ENCODE assay signal across 1 cellular context in the genomic region with DNA sequence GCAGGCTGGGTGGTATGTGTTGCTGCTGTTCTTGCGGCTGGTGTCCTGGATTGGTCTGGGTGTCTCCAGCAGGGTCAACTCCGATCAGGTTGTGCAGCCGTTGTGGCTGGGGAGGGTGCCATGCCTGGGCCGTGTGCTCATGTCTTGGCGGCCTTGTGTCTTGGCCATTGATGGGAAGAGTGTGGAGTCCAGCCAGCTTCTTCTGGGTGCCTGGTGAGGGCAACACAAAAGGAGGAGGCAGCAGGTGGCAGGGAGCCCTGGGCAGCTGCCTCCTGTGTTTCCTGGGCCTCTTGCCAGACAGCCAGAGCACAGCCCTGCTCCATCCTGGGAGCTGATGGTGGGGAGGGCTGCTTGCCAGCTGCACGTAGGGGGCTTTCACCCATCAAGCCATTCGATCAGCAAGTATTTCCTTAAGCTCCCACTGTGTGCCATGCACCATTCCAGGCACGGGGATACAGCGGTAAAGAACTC.
TF ChIP-seq lines count a peak whose summit lies in the region.

No MANE protein-coding gene starts in this region.

TF ChIP-seq in WTC11, 78 proteins besides CTCF, POLR2A, EP300 and RAD21 (continued from another document):
- TF ChIP-seq, protein P1, sequence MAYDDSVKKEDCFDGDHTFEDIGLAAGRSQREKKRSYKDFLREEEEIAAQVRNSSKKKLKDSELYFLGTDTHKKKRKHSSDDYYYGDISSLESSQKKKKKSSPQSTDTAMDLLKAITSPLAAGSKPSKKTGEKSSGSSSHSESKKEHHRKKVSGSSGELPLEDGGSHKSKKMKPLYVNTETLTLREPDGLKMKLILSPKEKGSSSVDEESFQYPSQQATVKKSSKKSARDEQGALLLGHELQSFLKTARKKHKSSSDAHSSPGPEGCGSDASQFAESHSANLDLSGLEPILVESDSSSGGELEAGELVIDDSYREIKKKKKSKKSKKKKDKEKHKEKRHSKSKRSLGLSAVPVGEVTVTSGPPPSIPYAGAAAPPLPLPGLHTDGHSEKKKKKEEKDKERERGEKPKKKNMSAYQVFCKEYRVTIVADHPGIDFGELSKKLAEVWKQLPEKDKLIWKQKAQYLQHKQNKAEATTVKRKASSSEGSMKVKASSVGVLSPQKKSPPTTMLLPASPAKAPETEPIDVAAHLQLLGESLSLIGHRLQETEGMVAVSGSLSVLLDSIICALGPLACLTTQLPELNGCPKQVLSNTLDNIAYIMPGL (CRISPR knock-in tag; IDR thresholded peaks at IDR 0.05): no peak
- TF ChIP-seq NR1H2 (CRISPR knock-in tag; IDR thresholded peaks at IDR 0.05) (no peak), ZNF263 (CRISPR knock-in tag; IDR thresholded peaks at IDR 0.05; ENCODE audit: low read depth) (no peak), JUN (CRISPR knock-in tag; IDR thresholded peaks at IDR 0.05) (no peak), ZNF219 (CRISPR knock-in tag; IDR thresholded peaks at IDR 0.05; ENCODE audit: borderline replicate concordance) (no peak), RELA (CRISPR knock-in tag; IDR thresholded peaks at IDR 0.05; ENCODE audit: borderline replicate concordance) (no peak), ZNF317 (CRISPR knock-in tag; IDR thresholded peaks at IDR 0.05; ENCODE audit: borderline replicate concordance, low read depth) (no peak)
- TF ChIP-seq, protein P2, sequence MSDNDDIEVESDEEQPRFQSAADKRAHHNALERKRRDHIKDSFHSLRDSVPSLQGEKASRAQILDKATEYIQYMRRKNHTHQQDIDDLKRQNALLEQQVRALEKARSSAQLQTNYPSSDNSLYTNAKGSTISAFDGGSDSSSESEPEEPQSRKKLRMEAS (CRISPR knock-in tag; IDR thresholded peaks at IDR 0.05): no peak; the same call in 1 of the 2 replicates
- TF ChIP-seq, protein P3, sequence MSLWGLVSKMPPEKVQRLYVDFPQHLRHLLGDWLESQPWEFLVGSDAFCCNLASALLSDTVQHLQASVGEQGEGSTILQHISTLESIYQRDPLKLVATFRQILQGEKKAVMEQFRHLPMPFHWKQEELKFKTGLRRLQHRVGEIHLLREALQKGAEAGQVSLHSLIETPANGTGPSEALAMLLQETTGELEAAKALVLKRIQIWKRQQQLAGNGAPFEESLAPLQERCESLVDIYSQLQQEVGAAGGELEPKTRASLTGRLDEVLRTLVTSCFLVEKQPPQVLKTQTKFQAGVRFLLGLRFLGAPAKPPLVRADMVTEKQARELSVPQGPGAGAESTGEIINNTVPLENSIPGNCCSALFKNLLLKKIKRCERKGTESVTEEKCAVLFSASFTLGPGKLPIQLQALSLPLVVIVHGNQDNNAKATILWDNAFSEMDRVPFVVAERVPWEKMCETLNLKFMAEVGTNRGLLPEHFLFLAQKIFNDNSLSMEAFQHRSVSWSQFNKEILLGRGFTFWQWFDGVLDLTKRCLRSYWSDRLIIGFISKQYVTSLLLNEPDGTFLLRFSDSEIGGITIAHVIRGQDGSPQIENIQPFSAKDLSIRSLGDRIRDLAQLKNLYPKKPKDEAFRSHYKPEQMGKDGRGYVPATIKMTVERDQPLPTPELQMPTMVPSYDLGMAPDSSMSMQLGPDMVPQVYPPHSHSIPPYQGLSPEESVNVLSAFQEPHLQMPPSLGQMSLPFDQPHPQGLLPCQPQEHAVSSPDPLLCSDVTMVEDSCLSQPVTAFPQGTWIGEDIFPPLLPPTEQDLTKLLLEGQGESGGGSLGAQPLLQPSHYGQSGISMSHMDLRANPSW (CRISPR knock-in tag; conservative IDR thresholded peaks at IDR 0.05; ENCODE audit: low read depth): no peak
- TF ChIP-seq, protein P4, sequence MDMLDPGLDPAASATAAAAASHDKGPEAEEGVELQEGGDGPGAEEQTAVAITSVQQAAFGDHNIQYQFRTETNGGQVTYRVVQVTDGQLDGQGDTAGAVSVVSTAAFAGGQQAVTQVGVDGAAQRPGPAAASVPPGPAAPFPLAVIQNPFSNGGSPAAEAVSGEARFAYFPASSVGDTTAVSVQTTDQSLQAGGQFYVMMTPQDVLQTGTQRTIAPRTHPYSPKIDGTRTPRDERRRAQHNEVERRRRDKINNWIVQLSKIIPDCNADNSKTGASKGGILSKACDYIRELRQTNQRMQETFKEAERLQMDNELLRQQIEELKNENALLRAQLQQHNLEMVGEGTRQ (CRISPR knock-in tag; IDR thresholded peaks at IDR 0.05): no peak
- TF ChIP-seq, protein P5, sequence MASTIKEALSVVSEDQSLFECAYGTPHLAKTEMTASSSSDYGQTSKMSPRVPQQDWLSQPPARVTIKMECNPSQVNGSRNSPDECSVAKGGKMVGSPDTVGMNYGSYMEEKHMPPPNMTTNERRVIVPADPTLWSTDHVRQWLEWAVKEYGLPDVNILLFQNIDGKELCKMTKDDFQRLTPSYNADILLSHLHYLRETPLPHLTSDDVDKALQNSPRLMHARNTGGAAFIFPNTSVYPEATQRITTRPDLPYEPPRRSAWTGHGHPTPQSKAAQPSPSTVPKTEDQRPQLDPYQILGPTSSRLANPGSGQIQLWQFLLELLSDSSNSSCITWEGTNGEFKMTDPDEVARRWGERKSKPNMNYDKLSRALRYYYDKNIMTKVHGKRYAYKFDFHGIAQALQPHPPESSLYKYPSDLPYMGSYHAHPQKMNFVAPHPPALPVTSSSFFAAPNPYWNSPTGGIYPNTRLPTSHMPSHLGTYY (CRISPR knock-in tag; IDR thresholded peaks at IDR 0.05): peak; percentile 41; the same call in 1 of the 2 replicates
- TF ChIP-seq, protein P6, sequence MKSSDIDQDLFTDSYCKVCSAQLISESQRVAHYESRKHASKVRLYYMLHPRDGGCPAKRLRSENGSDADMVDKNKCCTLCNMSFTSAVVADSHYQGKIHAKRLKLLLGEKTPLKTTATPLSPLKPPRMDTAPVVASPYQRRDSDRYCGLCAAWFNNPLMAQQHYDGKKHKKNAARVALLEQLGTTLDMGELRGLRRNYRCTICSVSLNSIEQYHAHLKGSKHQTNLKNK (CRISPR knock-in tag; IDR thresholded peaks at IDR 0.05): no peak
- TF ChIP-seq, protein P7, sequence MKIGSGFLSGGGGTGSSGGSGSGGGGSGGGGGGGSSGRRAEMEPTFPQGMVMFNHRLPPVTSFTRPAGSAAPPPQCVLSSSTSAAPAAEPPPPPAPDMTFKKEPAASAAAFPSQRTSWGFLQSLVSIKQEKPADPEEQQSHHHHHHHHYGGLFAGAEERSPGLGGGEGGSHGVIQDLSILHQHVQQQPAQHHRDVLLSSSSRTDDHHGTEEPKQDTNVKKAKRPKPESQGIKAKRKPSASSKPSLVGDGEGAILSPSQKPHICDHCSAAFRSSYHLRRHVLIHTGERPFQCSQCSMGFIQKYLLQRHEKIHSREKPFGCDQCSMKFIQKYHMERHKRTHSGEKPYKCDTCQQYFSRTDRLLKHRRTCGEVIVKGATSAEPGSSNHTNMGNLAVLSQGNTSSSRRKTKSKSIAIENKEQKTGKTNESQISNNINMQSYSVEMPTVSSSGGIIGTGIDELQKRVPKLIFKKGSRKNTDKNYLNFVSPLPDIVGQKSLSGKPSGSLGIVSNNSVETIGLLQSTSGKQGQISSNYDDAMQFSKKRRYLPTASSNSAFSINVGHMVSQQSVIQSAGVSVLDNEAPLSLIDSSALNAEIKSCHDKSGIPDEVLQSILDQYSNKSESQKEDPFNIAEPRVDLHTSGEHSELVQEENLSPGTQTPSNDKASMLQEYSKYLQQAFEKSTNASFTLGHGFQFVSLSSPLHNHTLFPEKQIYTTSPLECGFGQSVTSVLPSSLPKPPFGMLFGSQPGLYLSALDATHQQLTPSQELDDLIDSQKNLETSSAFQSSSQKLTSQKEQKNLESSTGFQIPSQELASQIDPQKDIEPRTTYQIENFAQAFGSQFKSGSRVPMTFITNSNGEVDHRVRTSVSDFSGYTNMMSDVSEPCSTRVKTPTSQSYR (CRISPR knock-in tag; IDR thresholded peaks at IDR 0.05): no peak
TF ChIP-seq in WTC11: peak in this region for 7.
